In genomic region chr7:73324081-73324845, GRCh38 we compare ENCODE assay signal across 1 cellular context.
TF ChIP-seq lines count a peak whose summit lies in the region.
"Not testable (repeated sequence)": the region's sequence is repeated elsewhere in the genome, so short reads cannot be mapped to it uniquely, and the experiment has no call there.

No MANE protein-coding gene starts in this region.

TF ChIP-seq in HepG2, 621 proteins besides CTCF, POLR2A, EP300 and RAD21 (continues in another document):
- TF ChIP-seq ETV5 (CRISPR knock-in tag; IDR thresholded peaks at IDR 0.05; ENCODE audit: borderline replicate concordance) (peak; percentile 16; the same call in 1 of the 2 replicates), ZFP91 (CRISPR knock-in tag; IDR thresholded peaks at IDR 0.05; ENCODE audit: borderline replicate concordance) (peak; percentile 72; the same call in 1 of the 2 replicates), ZNF552 (CRISPR knock-in tag; IDR thresholded peaks at IDR 0.05; ENCODE audit: borderline replicate concordance) (0 out of 2 replicates have a peak, but pooled peaks have one; percentile 26), PAWR (CRISPR knock-in tag; IDR thresholded peaks at IDR 0.05; ENCODE audit: borderline replicate concordance) (0 out of 2 replicates have a peak, but pooled peaks have one; percentile 18), HNRNPL (IDR thresholded peaks at IDR 0.05; ENCODE audit: low read depth, low read length) (0 out of 2 replicates have a peak, but pooled peaks have one; percentile 56), ZMYM3 (CRISPR knock-in tag; IDR thresholded peaks at IDR 0.05) (0 out of 2 replicates have a peak, but pooled peaks have one; percentile 15), YEATS2 (CRISPR knock-in tag; IDR thresholded peaks at IDR 0.05; ENCODE audit: borderline replicate concordance) (0 out of 2 replicates have a peak, but pooled peaks have one; percentile 23), SAP130 (CRISPR knock-in tag; IDR thresholded peaks at IDR 0.05; ENCODE audit: low read depth) (peak; percentile 61; the same call in 1 of the 2 replicates), SMC3 (IDR thresholded peaks at IDR 0.05; ENCODE audit: low read length) (peak; percentile 52; the same call in 1 of the 2 replicates), RAD51 (IDR thresholded peaks at IDR 0.05; ENCODE audit: borderline replicate concordance) (peak; percentile 44; the same call in 1 of the 2 replicates), XRCC5 (optimal IDR thresholded peaks at IDR 0.05; ENCODE audit: low read length) (peak; percentile 40), HDAC1 (CRISPR knock-in tag; IDR thresholded peaks at IDR 0.05) (peak; percentile 47; the same call in 1 of the 2 replicates), TAF1 (CRISPR knock-in tag; IDR thresholded peaks at IDR 0.05) (0 out of 2 replicates have a peak, but pooled peaks have one; percentile 29), ZBTB7B (CRISPR knock-in tag; IDR thresholded peaks at IDR 0.05) (peak; percentile 60; the same call in 1 of the 2 replicates), ZNF263 (CRISPR knock-in tag; IDR thresholded peaks at IDR 0.05) (peak; percentile 28; the same call in 1 of the 2 replicates), ARID4A (CRISPR knock-in tag; IDR thresholded peaks at IDR 0.05; ENCODE audit: borderline replicate concordance) (peak; percentile 41; the same call in 1 of the 2 replicates), TEAD3 (CRISPR knock-in tag; optimal IDR thresholded peaks at IDR 0.05; ENCODE audit: borderline replicate concordance) (peak; percentile 7), ZBTB33 (CRISPR knock-in tag; IDR thresholded peaks at IDR 0.05) (0 out of 2 replicates have a peak, but pooled peaks have one; percentile 10), HIVEP1 (CRISPR knock-in tag; IDR thresholded peaks at IDR 0.05) (0 out of 2 replicates have a peak, but pooled peaks have one; percentile 22), SOX6 (CRISPR knock-in tag; IDR thresholded peaks at IDR 0.05) (peak; percentile 27; the same call in 1 of the 2 replicates), ZNF777 (CRISPR knock-in tag; IDR thresholded peaks at IDR 0.05) (peak; percentile 74), ZNF275 (CRISPR knock-in tag; IDR thresholded peaks at IDR 0.05; ENCODE audit: borderline replicate concordance) (0 out of 2 replicates have a peak, but pooled peaks have one; percentile 31), ZMYM4 (CRISPR knock-in tag; IDR thresholded peaks at IDR 0.05) (0 out of 2 replicates have a peak, but pooled peaks have one; percentile 24), MED1 (CRISPR knock-in tag; IDR thresholded peaks at IDR 0.05) (0 out of 2 replicates have a peak, but pooled peaks have one; percentile 21), ZNF704 (CRISPR knock-in tag; IDR thresholded peaks at IDR 0.05; ENCODE audit: borderline replicate concordance) (0 out of 2 replicates have a peak, but pooled peaks have one; percentile 60), SOX13 (CRISPR knock-in tag; conservative IDR thresholded peaks at IDR 0.05 in 1 of 2, IDR thresholded peaks at IDR 0.05 in 1 of 2) (peak in 1 of 2 experiments; percentile 9; a peak in 1 of 4 replicates), SMAD1 (CRISPR knock-in tag; IDR thresholded peaks at IDR 0.05; ENCODE audit: borderline replicate concordance, low read depth) (0 out of 2 replicates have a peak, but pooled peaks have one; percentile 52), ARNT2 (CRISPR knock-in tag; IDR thresholded peaks at IDR 0.05; ENCODE audit: low read depth) (peak; percentile 39; the same call in 1 of the 2 replicates)
- TF ChIP-seq, protein P1, sequence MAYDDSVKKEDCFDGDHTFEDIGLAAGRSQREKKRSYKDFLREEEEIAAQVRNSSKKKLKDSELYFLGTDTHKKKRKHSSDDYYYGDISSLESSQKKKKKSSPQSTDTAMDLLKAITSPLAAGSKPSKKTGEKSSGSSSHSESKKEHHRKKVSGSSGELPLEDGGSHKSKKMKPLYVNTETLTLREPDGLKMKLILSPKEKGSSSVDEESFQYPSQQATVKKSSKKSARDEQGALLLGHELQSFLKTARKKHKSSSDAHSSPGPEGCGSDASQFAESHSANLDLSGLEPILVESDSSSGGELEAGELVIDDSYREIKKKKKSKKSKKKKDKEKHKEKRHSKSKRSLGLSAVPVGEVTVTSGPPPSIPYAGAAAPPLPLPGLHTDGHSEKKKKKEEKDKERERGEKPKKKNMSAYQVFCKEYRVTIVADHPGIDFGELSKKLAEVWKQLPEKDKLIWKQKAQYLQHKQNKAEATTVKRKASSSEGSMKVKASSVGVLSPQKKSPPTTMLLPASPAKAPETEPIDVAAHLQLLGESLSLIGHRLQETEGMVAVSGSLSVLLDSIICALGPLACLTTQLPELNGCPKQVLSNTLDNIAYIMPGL (CRISPR knock-in tag; IDR thresholded peaks at IDR 0.05; ENCODE audit: borderline replicate concordance in 1 of 2, low read depth in 1 of 2), result peak; percentile 66 to 74; a peak in 3 of 4 replicates
- TF ChIP-seq, protein P2, sequence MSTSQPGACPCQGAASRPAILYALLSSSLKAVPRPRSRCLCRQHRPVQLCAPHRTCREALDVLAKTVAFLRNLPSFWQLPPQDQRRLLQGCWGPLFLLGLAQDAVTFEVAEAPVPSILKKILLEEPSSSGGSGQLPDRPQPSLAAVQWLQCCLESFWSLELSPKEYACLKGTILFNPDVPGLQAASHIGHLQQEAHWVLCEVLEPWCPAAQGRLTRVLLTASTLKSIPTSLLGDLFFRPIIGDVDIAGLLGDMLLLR (CRISPR knock-in tag; IDR thresholded peaks at IDR 0.05), result 0 out of 2 replicates have a peak, but pooled peaks have one; percentile 51
- not testable (repeated sequence) for TF ChIP-seq SOX6, SOX13 (IDR thresholded peaks at IDR 0.05)
- TF ChIP-seq, protein P3, sequence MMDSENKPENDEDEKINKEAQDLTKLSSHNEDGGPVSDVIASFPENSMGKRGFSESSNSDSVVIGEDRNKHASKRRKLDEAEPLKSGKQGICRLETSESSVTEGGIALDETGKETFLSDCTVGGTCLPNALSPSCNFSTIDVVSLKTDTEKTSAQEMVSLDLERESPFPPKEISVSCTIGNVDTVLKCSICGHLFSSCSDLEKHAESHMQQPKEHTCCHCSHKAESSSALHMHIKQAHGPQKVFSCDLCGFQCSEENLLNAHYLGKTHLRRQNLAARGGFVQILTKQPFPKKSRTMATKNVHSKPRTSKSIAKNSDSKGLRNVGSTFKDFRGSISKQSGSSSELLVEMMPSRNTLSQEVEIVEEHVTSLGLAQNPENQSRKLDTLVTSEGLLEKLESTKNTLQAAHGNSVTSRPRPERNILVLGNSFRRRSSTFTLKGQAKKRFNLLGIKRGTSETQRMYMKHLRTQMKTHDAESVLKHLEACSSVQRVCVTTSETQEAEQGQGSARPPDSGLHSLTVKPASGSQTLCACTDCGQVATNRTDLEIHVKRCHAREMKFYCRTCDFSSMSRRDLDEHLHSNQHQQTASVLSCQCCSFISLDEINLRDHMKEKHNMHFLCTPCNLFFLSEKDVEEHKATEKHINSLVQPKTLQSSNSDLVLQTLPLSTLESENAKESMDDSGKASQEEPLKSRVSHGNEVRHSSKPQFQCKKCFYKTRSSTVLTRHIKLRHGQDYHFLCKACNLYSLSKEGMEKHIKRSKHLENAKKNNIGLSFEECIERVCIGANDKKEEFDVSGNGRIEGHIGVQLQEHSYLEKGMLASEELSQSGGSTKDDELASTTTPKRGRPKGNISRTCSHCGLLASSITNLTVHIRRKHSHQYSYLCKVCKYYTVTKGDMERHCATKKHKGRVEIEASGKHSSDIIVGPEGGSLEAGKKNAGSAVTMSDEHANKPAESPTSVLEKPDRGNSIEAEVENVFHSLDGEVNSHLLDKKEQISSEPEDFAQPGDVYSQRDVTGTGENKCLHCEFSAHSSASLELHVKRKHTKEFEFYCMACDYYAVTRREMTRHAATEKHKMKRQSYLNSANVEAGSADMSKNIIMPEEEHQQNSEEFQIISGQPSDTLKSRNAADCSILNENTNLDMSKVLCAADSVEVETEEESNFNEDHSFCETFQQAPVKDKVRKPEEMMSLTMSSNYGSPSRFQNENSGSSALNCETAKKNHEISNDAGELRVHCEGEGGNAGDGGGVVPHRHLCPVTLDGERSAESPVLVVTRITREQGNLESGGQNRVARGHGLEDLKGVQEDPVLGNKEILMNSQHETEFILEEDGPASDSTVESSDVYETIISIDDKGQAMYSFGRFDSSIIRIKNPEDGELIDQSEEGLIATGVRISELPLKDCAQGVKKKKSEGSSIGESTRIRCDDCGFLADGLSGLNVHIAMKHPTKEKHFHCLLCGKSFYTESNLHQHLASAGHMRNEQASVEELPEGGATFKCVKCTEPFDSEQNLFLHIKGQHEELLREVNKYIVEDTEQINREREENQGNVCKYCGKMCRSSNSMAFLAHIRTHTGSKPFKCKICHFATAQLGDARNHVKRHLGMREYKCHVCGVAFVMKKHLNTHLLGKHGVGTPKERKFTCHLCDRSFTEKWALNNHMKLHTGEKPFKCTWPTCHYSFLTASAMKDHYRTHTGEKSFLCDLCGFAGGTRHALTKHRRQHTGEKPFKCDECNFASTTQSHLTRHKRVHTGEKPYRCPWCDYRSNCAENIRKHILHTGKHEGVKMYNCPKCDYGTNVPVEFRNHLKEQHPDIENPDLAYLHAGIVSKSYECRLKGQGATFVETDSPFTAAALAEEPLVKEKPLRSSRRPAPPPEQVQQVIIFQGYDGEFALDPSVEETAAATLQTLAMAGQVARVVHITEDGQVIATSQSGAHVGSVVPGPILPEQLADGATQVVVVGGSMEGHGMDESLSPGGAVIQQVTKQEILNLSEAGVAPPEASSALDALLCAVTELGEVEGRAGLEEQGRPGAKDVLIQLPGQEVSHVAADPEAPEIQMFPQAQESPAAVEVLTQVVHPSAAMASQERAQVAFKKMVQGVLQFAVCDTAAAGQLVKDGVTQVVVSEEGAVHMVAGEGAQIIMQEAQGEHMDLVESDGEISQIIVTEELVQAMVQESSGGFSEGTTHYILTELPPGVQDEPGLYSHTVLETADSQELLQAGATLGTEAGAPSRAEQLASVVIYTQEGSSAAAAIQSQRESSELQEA (CRISPR knock-in tag; IDR thresholded peaks at IDR 0.05; ENCODE audit: not compliant biosample characterization), result peak; percentile 48
